In genomic region chr2:27086090-27086721, GRCh38 we compare ENCODE assay signal across 1 cellular context.
TF ChIP-seq lines count a peak whose summit lies in the region.

No MANE protein-coding gene starts in this region.

TF ChIP-seq in HepG2, 621 proteins besides CTCF, POLR2A, EP300 and RAD21 (continued from another document and continues in another):
- TF ChIP-seq IRF9 (CRISPR knock-in tag; IDR thresholded peaks at IDR 0.05; ENCODE audit: borderline replicate concordance) = no peak
- TF ChIP-seq ZNF430 (CRISPR knock-in tag; IDR thresholded peaks at IDR 0.05) = peak; percentile 33
- peak; percentile 41 for TF ChIP-seq XRCC5 (optimal IDR thresholded peaks at IDR 0.05; ENCODE audit: low read length)
- peak; percentile 79; the same call in 1 of the 2 replicates for TF ChIP-seq MLX (CRISPR knock-in tag; IDR thresholded peaks at IDR 0.05)
- no peak for TF ChIP-seq ARNT (IDR thresholded peaks at IDR 0.05)
- peak; percentile 22; the same call in 1 of the 2 replicates for TF ChIP-seq ZNF546 (CRISPR knock-in tag; conservative IDR thresholded peaks at IDR 0.05)
- TF ChIP-seq ZMAT5 (CRISPR knock-in tag; IDR thresholded peaks at IDR 0.05; ENCODE audit: borderline replicate concordance, low read depth) = peak; percentile 14; the same call in 1 of the 2 replicates
- TF ChIP-seq ZNF451 (CRISPR knock-in tag; IDR thresholded peaks at IDR 0.05) = 0 out of 2 replicates have a peak, but pooled peaks have one; percentile 27
- TF ChIP-seq SKIL (CRISPR knock-in tag; IDR thresholded peaks at IDR 0.05; ENCODE audit: borderline replicate concordance) = no peak
- TF ChIP-seq ZNF790 (CRISPR knock-in tag; IDR thresholded peaks at IDR 0.05; ENCODE audit: borderline replicate concordance) = no peak
- no peak for TF ChIP-seq NR2F2 (IDR thresholded peaks at IDR 0.05; ENCODE audit: borderline replicate concordance, low read depth)
- TF ChIP-seq ZBTB3 (CRISPR knock-in tag; IDR thresholded peaks at IDR 0.05; ENCODE audit: borderline replicate concordance, low read depth) = peak; percentile 80; the same call in 1 of the 2 replicates
- TF ChIP-seq PRDM10 (CRISPR knock-in tag; IDR thresholded peaks at IDR 0.05; ENCODE audit: low read depth) = no peak
- TF ChIP-seq SMAD9 (CRISPR knock-in tag; IDR thresholded peaks at IDR 0.05) = 0 out of 2 replicates have a peak, but pooled peaks have one; percentile 69
- TF ChIP-seq THAP9 (CRISPR knock-in tag; IDR thresholded peaks at IDR 0.05; ENCODE audit: borderline replicate concordance) = no peak
- 0 out of 2 replicates have a peak, but pooled peaks have one; percentile 30 for TF ChIP-seq GMEB2 (CRISPR knock-in tag; IDR thresholded peaks at IDR 0.05; ENCODE audit: low read depth)
- 0 out of 2 replicates have a peak, but pooled peaks have one; percentile 52 for TF ChIP-seq BCL3 (CRISPR knock-in tag; IDR thresholded peaks at IDR 0.05)
- TF ChIP-seq TBX2 (CRISPR knock-in tag; IDR thresholded peaks at IDR 0.05; ENCODE audit: borderline replicate concordance) = no peak
- TF ChIP-seq ZNF746 (CRISPR knock-in tag; IDR thresholded peaks at IDR 0.05) = peak; percentile 62; the same call in 1 of the 2 replicates
- TF ChIP-seq ZNF207 (IDR thresholded peaks at IDR 0.05; ENCODE audit: borderline replicate concordance) = no peak
- TF ChIP-seq ZNF577 (CRISPR knock-in tag; IDR thresholded peaks at IDR 0.05; ENCODE audit: borderline replicate concordance, low read depth) = 0 out of 2 replicates have a peak, but pooled peaks have one; percentile 50
- TF ChIP-seq KAT7 (CRISPR knock-in tag; IDR thresholded peaks at IDR 0.05; ENCODE audit: borderline replicate concordance) = peak; percentile 92; the same call in 1 of the 2 replicates
- TF ChIP-seq EZH2 (conservative IDR thresholded peaks at IDR 0.05; ENCODE audit: low read depth, low read length) = no peak
- TF ChIP-seq MZF1 (CRISPR knock-in tag; IDR thresholded peaks at IDR 0.05; ENCODE audit: borderline replicate concordance) = no peak
- 0 out of 2 replicates have a peak, but pooled peaks have one; percentile 4 for TF ChIP-seq ZSCAN29 (CRISPR knock-in tag; conservative IDR thresholded peaks at IDR 0.05)
- no peak for TF ChIP-seq ZNF562 (CRISPR knock-in tag; IDR thresholded peaks at IDR 0.05; ENCODE audit: borderline replicate concordance)
- no peak for TF ChIP-seq ZBTB42 (CRISPR knock-in tag; IDR thresholded peaks at IDR 0.05)
- TF ChIP-seq NPAS2 (CRISPR knock-in tag; IDR thresholded peaks at IDR 0.05; ENCODE audit: borderline replicate concordance) = no peak
- peak; percentile 85; the same call in 1 of the 2 replicates for TF ChIP-seq MEIS1 (CRISPR knock-in tag; IDR thresholded peaks at IDR 0.05; ENCODE audit: borderline replicate concordance)
- TF ChIP-seq ZNF747 (CRISPR knock-in tag; IDR thresholded peaks at IDR 0.05; ENCODE audit: borderline replicate concordance) = no peak
- peak; percentile 67 for TF ChIP-seq HDAC1 (CRISPR knock-in tag; IDR thresholded peaks at IDR 0.05)
- peak; percentile 65; the same call in 1 of the 2 replicates for TF ChIP-seq ZNF143 (CRISPR knock-in tag; IDR thresholded peaks at IDR 0.05)
- TF ChIP-seq SAFB2 (CRISPR knock-in tag; IDR thresholded peaks at IDR 0.05; ENCODE audit: borderline replicate concordance, low read depth) = peak; percentile 95
- peak; percentile 90 for TF ChIP-seq AKAP8 (CRISPR knock-in tag; IDR thresholded peaks at IDR 0.05)
- no peak for TF ChIP-seq ZNF512 (CRISPR knock-in tag; IDR thresholded peaks at IDR 0.05)
- no peak for TF ChIP-seq ZNF337 (CRISPR knock-in tag; IDR thresholded peaks at IDR 0.05; ENCODE audit: borderline replicate concordance, low read depth)
- no peak for TF ChIP-seq KLF15 (CRISPR knock-in tag; IDR thresholded peaks at IDR 0.05; ENCODE audit: borderline replicate concordance)
- TF ChIP-seq ERF (CRISPR knock-in tag; IDR thresholded peaks at IDR 0.05) = peak; percentile 88
- peak; percentile 54; the same call in 1 of the 2 replicates for TF ChIP-seq IKZF5 (CRISPR knock-in tag; IDR thresholded peaks at IDR 0.05)
- TF ChIP-seq NCOA2 (CRISPR knock-in tag; IDR thresholded peaks at IDR 0.05) = peak; percentile 48; the same call in 1 of the 2 replicates
- no peak for TF ChIP-seq PCBP1 (IDR thresholded peaks at IDR 0.05; ENCODE audit: borderline replicate concordance, low read depth, low read length)
